Comparison of ENCODE assay signal across 8 cellular contexts in genomic region chr17:76271669-76272540, GRCh38. TPM values are rescaled to one million over a fixed set of nuclear protein-coding genes. Genes with fewer than 3 reads are reported as not detected.
DNase-seq lines count a peak whose midpoint lies in the region; ATAC-seq and TF ChIP-seq lines count a peak whose summit lies in the region.

No MANE protein-coding gene starts in this region.

- no peaks in the 10 kb centered on the region for H3K9me3 ChIP-seq in skeletal muscle tissue (ENCODE audit: control insufficient read depth in 3 of 3, low read length in 3 of 3)

- H3K27ac Mint-ChIP-seq in activated CD4-positive, alpha-beta T cell treated with anti-CD3 and anti-CD28 coated beads, Interleukin-2, amount 10 ng/mL, durations not matched to agents 24 days and 14 days, result peak overlapping the region; percentile 96

- H3K9me3 Mint-ChIP-seq in activated CD4-positive, alpha-beta T cell treated with anti-CD3 and anti-CD28 coated beads, Interleukin-2, amount 10 ng/mL, durations not matched to agents 24 days and 14 days, result no peaks in the 10 kb centered on the region

- peaks cover 52 to 69% (median 58%) of the 10 kb centered on the region in 3 donors for H3K4me1 ChIP-seq in skeletal muscle tissue (ENCODE audit: control insufficient read depth in 3 of 3, insufficient read depth in 3 of 3, low read length in 3 of 3)

- intact Hi-C loops in activated CD4-positive, alpha-beta T cell treated with anti-CD3 and anti-CD28 coated beads, Interleukin-2, amount 10 ng/mL, durations not matched to agents 24 days and 14 days (cut with micrococcal nuclease), result loop anchor here (1.0 to 5.0 kb wide), 4 partner anchors 8 to 200 kb away; partner anchors contain the start of genes GALR2 and SRP68

- peak overlapping the region; percentile 65 for H3K27ac ChIP-seq in skeletal muscle tissue (ENCODE audit: low read depth, low read length)

- H3K27me3 Mint-ChIP-seq in activated CD4-positive, alpha-beta T cell treated with anti-CD3 and anti-CD28 coated beads, Interleukin-2, amount 10 ng/mL, durations not matched to agents 24 days and 14 days, result no peaks in the 10 kb centered on the region

- no peaks in the 10 kb centered on the region for H3K27me3 ChIP-seq in skeletal muscle tissue (ENCODE audit: control insufficient read depth in 3 of 3, insufficient read depth in 3 of 3, low read length in 3 of 3)

- peak; percentile 92 for DNase-seq in activated CD4-positive, alpha-beta T cell treated with anti-CD3 and anti-CD28 coated beads, Interleukin-2, amount 10 ng/mL, durations not matched to agents 24 days and 14 days
- no peak for DNase-seq in erythroblast (lab: John Stamatoyannopoulos, UW)
- DNase-seq in NCI-H510A treated with DMSO at 0.1 percent for 48 hours (lab: John Stamatoyannopoulos, UW), result no peak
- no peak for DNase-seq in NCI-H187 treated with DMSO at 0.1 percent for 48 hours (lab: John Stamatoyannopoulos, UW)
- no peak for DNase-seq in NCI-H1694 (lab: John Stamatoyannopoulos, UW)

- TF ChIP-seq POLR2A in erythroblast (IDR thresholded peaks at IDR 0.05; ENCODE audit: low read length), result peak; percentile 33

- peak overlapping the region; percentile 83 for H3K4me3 Mint-ChIP-seq in activated CD4-positive, alpha-beta T cell treated with anti-CD3 and anti-CD28 coated beads, Interleukin-2, amount 10 ng/mL, durations not matched to agents 24 days and 14 days

- peaks cover 51% of the 10 kb centered on the region for H3K4me1 Mint-ChIP-seq in activated CD4-positive, alpha-beta T cell treated with anti-CD3 and anti-CD28 coated beads, Interleukin-2, amount 10 ng/mL, durations not matched to agents 24 days and 14 days

- H3K36me3 ChIP-seq in skeletal muscle tissue (ENCODE audit: control insufficient read depth in 3 of 3, insufficient read depth in 3 of 3, low read length in 3 of 3), result peaks cover 0 to 4% (median 2%) of the 10 kb centered on the region in 3 donors

- peak overlapping the region; percentile 51 to 75 (median 70) for H3K9ac ChIP-seq in skeletal muscle tissue (ENCODE audit: low read depth in 1 of 3, low read length in 3 of 3)

- peak overlapping the region; percentile 14 to 54 (median 27) for H3K4me3 ChIP-seq in skeletal muscle tissue (ENCODE audit: low read length in 3 of 3)

- H3K36me3 Mint-ChIP-seq in activated CD4-positive, alpha-beta T cell treated with anti-CD3 and anti-CD28 coated beads, Interleukin-2, amount 10 ng/mL, durations not matched to agents 24 days and 14 days (ENCODE audit: low read depth), result peaks cover 37% of the 10 kb centered on the region

- ATAC-seq in GM18868 (IDR thresholded peaks at IDR 0.05; ENCODE audit: unreplicated experiment) (peak; percentile 50), HG02970 (IDR thresholded peaks at IDR 0.05; ENCODE audit: low FRiP score, unreplicated experiment) (peak; percentile 43)

RNA-seq across cellular contexts. Expression of gene UBALD2, which starts 6.8 kb away (rescaled TPM):
- total RNA-seq in activated CD4-positive, alpha-beta T cell treated with anti-CD3 and anti-CD28 coated beads, Interleukin-2, amount 10 ng/mL, durations not matched to agents 24 days and 14 days, result 184 and 189 TPM in 2 replicates
- total RNA-seq in skeletal muscle tissue, result 2.6 TPM

RNA-seq across cellular contexts. Expression of gene RNF157, which starts 31.6 kb away (rescaled TPM):
- total RNA-seq in activated CD4-positive, alpha-beta T cell treated with anti-CD3 and anti-CD28 coated beads, Interleukin-2, amount 10 ng/mL, durations not matched to agents 24 days and 14 days, result 35.0 and 42.4 TPM in 2 replicates
- total RNA-seq in skeletal muscle tissue, result 6.8 TPM

RNA-seq across cellular contexts. Expression of gene QRICH2, which starts 36.2 kb away (rescaled TPM):
- 2.2 and 2.5 TPM in 2 replicates for total RNA-seq in activated CD4-positive, alpha-beta T cell treated with anti-CD3 and anti-CD28 coated beads, Interleukin-2, amount 10 ng/mL, durations not matched to agents 24 days and 14 days
- total RNA-seq in skeletal muscle tissue, result 2.1 TPM

Comparison
In these comparisons a context has a peak if more than half of its experiments do, and no peak if none do; other contexts are left out.
1. RNA of gene UBALD2, which starts 6.8 kb away (total RNA-seq): 184 to 189 TPM in activated CD4-positive, alpha-beta T cell treated with anti-CD3 and anti-CD28 coated beads, Interleukin-2, amount 10 ng/mL, durations not matched to agents 24 days and 14 days; 2.6 TPM in skeletal muscle tissue (single experiment); every median in the first group is over 10 times any median in the second.